In the genomic region with DNA sequence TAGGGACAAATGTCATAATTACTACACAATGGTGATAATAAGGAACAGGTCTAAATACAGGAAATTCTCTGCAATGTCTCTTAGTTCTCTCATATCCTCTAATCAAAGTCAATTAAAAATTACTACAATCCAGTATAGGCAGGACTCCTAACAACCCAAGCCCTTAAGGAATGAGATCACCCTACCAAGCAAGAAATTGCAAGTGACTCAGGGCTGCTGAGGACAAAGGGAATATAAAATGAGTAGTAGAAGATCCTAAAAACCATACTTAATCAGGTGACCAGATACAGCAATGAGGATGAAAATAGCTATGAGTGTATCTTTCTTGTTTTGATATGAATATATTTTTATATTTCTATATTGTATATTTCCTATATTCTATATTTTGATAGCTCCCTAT, we compare ENCODE assay signal across 9 cellular contexts.
"Had no signal": no experiment of that assay in that cellular context is flagged by ENCODE, and none has a peak within 500 bp of the region (broad histone marks: within the 10 kb centered on the region; RNA-seq: fewer than 3 reads in every experiment).

No MANE protein-coding gene starts in this region.

- H3K27ac ChIP-seq: GM23248, HL-60 had no signal

- FAIRE-seq: HepG2 had no signal

- H3K4me3 ChIP-seq: GM23248, HAP-1 had no signal

- DNase-seq: GM23248, GOT3, H7, HFFc6, KBM-7 had no signal

- H3K4me1 ChIP-seq: HAP-1 had no signal

- H3K36me3 ChIP-seq: HAP-1 had no signal

- ATAC-seq: HCT116, HepG2 had no signal
